1 cellular context compared by ENCODE assay signal in genomic region chr20:3778976-3779375, GRCh38.
TF ChIP-seq lines count a peak whose summit lies in the region.

No MANE protein-coding gene starts in this region.

TF ChIP-seq in IMR-90, 13 proteins besides CTCF, POLR2A, EP300 and RAD21:
- no peak for TF ChIP-seq ELK1 (IDR thresholded peaks at IDR 0.05; ENCODE audit: borderline replicate concordance, low read depth, low read length)
- TF ChIP-seq SMC3 (IDR thresholded peaks at IDR 0.05; ENCODE audit: low read depth, low read length), result no peak
- TF ChIP-seq MAZ (IDR thresholded peaks at IDR 0.05; ENCODE audit: borderline replicate concordance, low read depth, low read length), result no peak
- TF ChIP-seq BHLHE40 (IDR thresholded peaks at IDR 0.05; ENCODE audit: low read depth, low read length), result no peak
- TF ChIP-seq MXI1 (IDR thresholded peaks at IDR 0.05; ENCODE audit: borderline replicate concordance, low read depth, low read length), result no peak
- no peak for TF ChIP-seq RCOR1 (IDR thresholded peaks at IDR 0.05; ENCODE audit: insufficient replicate concordance, low read length)
